Comparison of ENCODE assay signal across 17 cellular contexts in the genomic region with DNA sequence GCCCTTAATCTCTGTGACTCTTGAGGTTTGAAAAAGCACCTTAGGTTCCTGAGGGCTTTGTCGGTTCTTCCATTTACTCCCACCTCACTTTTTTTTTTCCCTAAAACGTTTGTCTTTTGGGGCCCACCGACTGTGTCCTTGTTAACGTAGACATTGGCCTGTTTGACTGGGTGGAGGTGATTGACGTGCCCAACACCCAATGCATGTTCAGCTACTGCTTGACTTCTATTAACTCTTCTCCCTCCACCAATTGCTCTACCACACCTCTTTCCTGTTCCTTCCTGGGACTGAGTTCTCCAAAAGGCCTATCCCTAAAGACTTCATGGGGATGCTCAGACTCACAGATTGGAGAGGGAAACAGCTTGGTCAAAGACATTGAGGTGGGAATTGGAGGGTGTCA. TPM values are rescaled to one million over a fixed set of nuclear protein-coding genes. Genes with fewer than 3 reads are reported as not detected.
DNase-seq lines count a peak whose midpoint lies in the region; ATAC-seq and TF ChIP-seq lines count a peak whose summit lies in the region.
"Had no signal": no experiment of that assay in that cellular context is flagged by ENCODE, and none has a peak within 500 bp of the region (broad histone marks: within the 10 kb centered on the region; RNA-seq: fewer than 3 reads in every experiment).

No MANE protein-coding gene starts in this region.

- no peaks in the 10 kb centered on the region for H3K36me3 Mint-ChIP-seq in natural killer cell
- H3K36me3 Mint-ChIP-seq: activated naive CD4-positive, alpha-beta T cell treated with anti-CD3 and anti-CD28 coated beads, Interleukin-2, amount 10 ng/mL, durations not matched to agents 7 days and 5 days had no signal

- no peak overlapping the region for H2BK15ac ChIP-seq in mesenchymal stem cell (ENCODE audit: low read depth, poor library complexity, severe bottlenecking)

- no peaks in the 10 kb centered on the region for H3K79me2 ChIP-seq in Karpas-422 (ENCODE audit: low read length)

- no peaks in the 10 kb centered on the region for H3K4me1 ChIP-seq in Karpas-422 (ENCODE audit: low read length)
- no peaks in the 10 kb centered on the region for H3K4me1 ChIP-seq in mesenchymal stem cell (ENCODE audit: control insufficient read depth, insufficient read depth, low read depth, low read length)
- H3K4me1 ChIP-seq: left lung had no signal

- H3K4me1 Mint-ChIP-seq in natural killer cell, result peaks cover 7 to 9% of the 10 kb centered on the region in 2 donors
- H3K4me1 Mint-ChIP-seq: activated naive CD4-positive, alpha-beta T cell treated with anti-CD3 and anti-CD28 coated beads, Interleukin-2, amount 10 ng/mL, durations not matched to agents 7 days and 5 days had no signal

- no peaks in the 10 kb centered on the region for H3K9me2 ChIP-seq in Karpas-422 (replicated peaks; ENCODE audit: insufficient read depth, low read length)

- WGBS in mesenchymal stem cell, result 31% methylated on average over 5 of the region's 5 CpGs

- no peak overlapping the region for H3K4me3 Mint-ChIP-seq in natural killer cell
- H3K4me3 Mint-ChIP-seq: activated naive CD4-positive, alpha-beta T cell treated with anti-CD3 and anti-CD28 coated beads, Interleukin-2, amount 10 ng/mL, durations not matched to agents 7 days and 5 days had no signal

- H2BK5ac ChIP-seq in mesenchymal stem cell (ENCODE audit: low read depth, low read length, poor library complexity, severe bottlenecking), result no peak overlapping the region

- H3K36me3 ChIP-seq in Karpas-422 (ENCODE audit: insufficient read depth, low read length) (no peaks in the 10 kb centered on the region; the same call in 1 of the 2 replicates), mesenchymal stem cell (ENCODE audit: control insufficient read depth in 1 of 2, insufficient read depth in 2 of 2, low read depth in 1 of 2, low read length in 2 of 2) (peaks cover 17 to 23% of the 10 kb centered on the region in 2 experiments)

- no peak overlapping the region for H3K23ac ChIP-seq in mesenchymal stem cell (ENCODE audit: low read length in 2 of 2)

- no peak overlapping the region for H2BK12ac ChIP-seq in mesenchymal stem cell (ENCODE audit: low read length in 2 of 2)

- H2AFZ ChIP-seq in Karpas-422 (ENCODE audit: low read length), result no peak overlapping the region
- no peak overlapping the region for H2AFZ ChIP-seq in mesenchymal stem cell (ENCODE audit: low read depth, low read length)
- H2AFZ ChIP-seq: GM23248 had no signal

- H3K27ac ChIP-seq in Karpas-422 (ENCODE audit: low read length) (no peak overlapping the region), mesenchymal stem cell (ENCODE audit: low read length, poor library complexity, severe bottlenecking) (no peak overlapping the region)
- H3K27ac ChIP-seq: foreskin keratinocyte, GM23248, left lung, skin epidermis, testis had no signal

- H4K20me1 ChIP-seq in Karpas-422 (ENCODE audit: insufficient read depth, low read depth, low read length), result no peaks in the 10 kb centered on the region

- no peaks in the 10 kb centered on the region for H3K9me3 ChIP-seq in Karpas-422 (ENCODE audit: low read length)
- H3K9me3 ChIP-seq in mesenchymal stem cell (ENCODE audit: control insufficient read depth, low read length), result peaks cover 5% of the 10 kb centered on the region
- H3K9me3 ChIP-seq: left lung, testis had no signal

- H3K9me3 Mint-ChIP-seq in natural killer cell, result no peaks in the 10 kb centered on the region
- H3K9me3 Mint-ChIP-seq: activated naive CD4-positive, alpha-beta T cell treated with anti-CD3 and anti-CD28 coated beads, Interleukin-2, amount 10 ng/mL, durations not matched to agents 7 days and 5 days had no signal

- intact Hi-C loops in natural killer cell (cut with micrococcal nuclease), result no loop called here

- H3K27me3 ChIP-seq in Karpas-422 (ENCODE audit: low read length), result no peaks in the 10 kb centered on the region
- no peaks in the 10 kb centered on the region for H3K27me3 ChIP-seq in mesenchymal stem cell (ENCODE audit: control insufficient read depth in 1 of 2, insufficient read depth in 1 of 2, low read length in 2 of 2)
- H3K27me3 ChIP-seq: foreskin keratinocyte, testis had no signal

- no peak overlapping the region for H3K4me2 ChIP-seq in Karpas-422 (ENCODE audit: low read depth, low read length, poor library complexity, severe bottlenecking)
- no peak overlapping the region for H3K4me2 ChIP-seq in mesenchymal stem cell (ENCODE audit: low read length, poor library complexity, severe bottlenecking)

- H3K79me1 ChIP-seq in mesenchymal stem cell (replicated peaks; ENCODE audit: low read length, poor library complexity, severe bottlenecking), result no peaks in the 10 kb centered on the region

- no peak overlapping the region for H2BK120ac ChIP-seq in mesenchymal stem cell (ENCODE audit: low read depth, low read length)

- TF ChIP-seq CTCF in natural killer cell (IDR thresholded peaks at IDR 0.05), result no peak

- H3K9ac ChIP-seq in Karpas-422 (ENCODE audit: low read length) (no peak overlapping the region), mesenchymal stem cell (ENCODE audit: low read length) (no peak overlapping the region)
- H3K9ac ChIP-seq: GM23248 had no signal

- no peak overlapping the region for H2AK5ac ChIP-seq in mesenchymal stem cell (ENCODE audit: low read length, severe bottlenecking)

- H4K91ac ChIP-seq in mesenchymal stem cell (ENCODE audit: low read length), result no peak overlapping the region

- H4K8ac ChIP-seq in mesenchymal stem cell (ENCODE audit: low read length), result no peak overlapping the region

- DNase-seq in ELR (ENCODE audit: low read depth), result peak; percentile 31
- DNase-seq in Karpas-422, result peak; percentile 81
- peak; percentile 33 for DNase-seq in dermis blood vessel endothelial cell
- peak; percentile 30 for DNase-seq in mesenchymal stem cell
- no peak for DNase-seq in natural killer cell
- DNase-seq in NCI-H1105 (lab: John Stamatoyannopoulos, UW), result no peak
- DNase-seq: activated CD4-positive, alpha-beta T cell treated with anti-CD3 and anti-CD28 coated beads, Interleukin-2, amount 50 U/mL, for 1 hour; activated naive CD4-positive, alpha-beta T cell treated with anti-CD3 and anti-CD28 coated beads, Interleukin-2, amount 10 ng/mL, durations not matched to agents 7 days and 5 days; activated T-cell treated with anti-CD3 and anti-CD28 coated beads for 4 hours; left lung; NCI-H1092 treated with DMSO at 0.1 percent for 48 hours; NCI-H2171 treated with DMSO at 0.1 percent for 48 hours; testis had no signal

- no peak overlapping the region for H3K4ac ChIP-seq in mesenchymal stem cell (ENCODE audit: low read depth in 1 of 2, low read length in 2 of 2)

- ATAC-seq in HG03571 (IDR thresholded peaks at IDR 0.05; ENCODE audit: unreplicated experiment) (no peak), natural killer cell (no peak)
- ATAC-seq: foreskin keratinocyte, left lung had no signal

- H3K27me3 Mint-ChIP-seq in natural killer cell (ENCODE audit: low read depth in 2 of 2), result no peaks in the 10 kb centered on the region

- H3K27ac Mint-ChIP-seq in natural killer cell, result no peak overlapping the region

- H3K18ac ChIP-seq in mesenchymal stem cell (ENCODE audit: low read depth in 1 of 2, low read length in 2 of 2), result no peak overlapping the region

- no peak overlapping the region for H3K4me3 ChIP-seq in Karpas-422 (ENCODE audit: low read length)
- no peak overlapping the region for H3K4me3 ChIP-seq in mesenchymal stem cell (ENCODE audit: insufficient read depth in 1 of 2, low read depth in 1 of 2, low read length in 2 of 2)
- H3K4me3 ChIP-seq: GM23248, left lung, skin epidermis, testis had no signal

- H3K14ac ChIP-seq in mesenchymal stem cell (ENCODE audit: low read length in 2 of 2), result no peak overlapping the region

RNA-seq across cellular contexts. Expression of gene CKM, which starts 17.3 kb away (rescaled TPM):
- total RNA-seq in Karpas-422 (2014; rRNA removed; shearing (Covaris generic); ENCODE audit: low replicate concordance), result not detected in 2 replicates
- total RNA-seq in dermis blood vessel endothelial cell (not detected in 2 replicates), natural killer cell (not detected)
- polyA plus RNA-seq in mesenchymal stem cell (2013, experiment 1 of 2), result not detected
- not detected for polyA plus RNA-seq in mesenchymal stem cell (2013, experiment 2 of 2)
- total RNA-seq: foreskin keratinocyte, GM23248 had no signal
- polyA plus RNA-seq: foreskin keratinocyte, GM23248 had no signal

RNA-seq across cellular contexts. Expression of gene KLC3, which starts 35.1 kb away (rescaled TPM):
- not detected in 2 replicates for total RNA-seq in Karpas-422 (2014; rRNA removed; shearing (Covaris generic); ENCODE audit: low replicate concordance)
- total RNA-seq in dermis blood vessel endothelial cell (0.17 and 0.60 TPM in 2 replicates), natural killer cell (not detected)
- not detected for polyA plus RNA-seq in mesenchymal stem cell (2013, experiment 1 of 2)
- polyA plus RNA-seq in mesenchymal stem cell (2013, experiment 2 of 2), result 0.01 TPM
- total RNA-seq: GM23248 had no signal
- polyA plus RNA-seq: GM23248 had no signal

RNA-seq across cellular contexts. Expression of gene MARK4, which starts 54.4 kb away (rescaled TPM):
- 17.9 and 20.2 TPM in 2 replicates for total RNA-seq in Karpas-422 (2014; rRNA removed; shearing (Covaris generic); ENCODE audit: low replicate concordance)
- total RNA-seq in dermis blood vessel endothelial cell (14.0 and 32.1 TPM in 2 replicates), natural killer cell (10 to 100 TPM; 50.4 to 53.6 (median 51.4) TPM)
- 36.1 TPM for polyA plus RNA-seq in mesenchymal stem cell (2013, experiment 1 of 2)
- polyA plus RNA-seq in mesenchymal stem cell (2013, experiment 2 of 2), result 35.6 TPM

Comparison
In these comparisons a context has a peak if more than half of its experiments do, and no peak if none do; other contexts are left out.
1. DNase-seq: peak in ELR (single experiment), Karpas-422 (single experiment), dermis blood vessel endothelial cell (single experiment) and mesenchymal stem cell (single experiment); none in natural killer cell (single experiment) and NCI-H1105 (single experiment).